ENCODE assay signal across 1 cellular context in the genomic region with DNA sequence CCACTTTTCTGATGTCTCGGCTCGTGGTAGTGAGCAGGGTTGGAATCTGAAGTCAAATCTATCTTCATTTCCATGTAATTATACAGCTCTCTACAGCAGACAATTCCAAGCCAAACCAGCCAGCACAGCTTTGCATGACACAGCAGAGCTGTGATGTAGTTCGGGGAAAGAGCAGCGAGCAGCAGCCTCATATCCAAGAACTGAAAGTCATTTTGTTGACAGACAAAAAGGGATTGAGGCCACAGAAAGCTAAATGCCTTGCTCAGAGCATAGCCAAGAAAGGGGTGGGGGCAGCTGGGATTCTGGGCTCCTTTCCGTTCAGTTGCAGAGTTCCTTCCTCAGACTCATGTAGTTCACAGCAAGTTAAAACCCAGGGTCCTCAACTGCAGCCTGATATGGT.
TF ChIP-seq lines count a peak whose summit lies in the region.

No MANE protein-coding gene starts in this region.

TF ChIP-seq in GM23338, 12 proteins besides CTCF, POLR2A, EP300 and RAD21 (continued from another document):
- TF ChIP-seq, protein P1, sequence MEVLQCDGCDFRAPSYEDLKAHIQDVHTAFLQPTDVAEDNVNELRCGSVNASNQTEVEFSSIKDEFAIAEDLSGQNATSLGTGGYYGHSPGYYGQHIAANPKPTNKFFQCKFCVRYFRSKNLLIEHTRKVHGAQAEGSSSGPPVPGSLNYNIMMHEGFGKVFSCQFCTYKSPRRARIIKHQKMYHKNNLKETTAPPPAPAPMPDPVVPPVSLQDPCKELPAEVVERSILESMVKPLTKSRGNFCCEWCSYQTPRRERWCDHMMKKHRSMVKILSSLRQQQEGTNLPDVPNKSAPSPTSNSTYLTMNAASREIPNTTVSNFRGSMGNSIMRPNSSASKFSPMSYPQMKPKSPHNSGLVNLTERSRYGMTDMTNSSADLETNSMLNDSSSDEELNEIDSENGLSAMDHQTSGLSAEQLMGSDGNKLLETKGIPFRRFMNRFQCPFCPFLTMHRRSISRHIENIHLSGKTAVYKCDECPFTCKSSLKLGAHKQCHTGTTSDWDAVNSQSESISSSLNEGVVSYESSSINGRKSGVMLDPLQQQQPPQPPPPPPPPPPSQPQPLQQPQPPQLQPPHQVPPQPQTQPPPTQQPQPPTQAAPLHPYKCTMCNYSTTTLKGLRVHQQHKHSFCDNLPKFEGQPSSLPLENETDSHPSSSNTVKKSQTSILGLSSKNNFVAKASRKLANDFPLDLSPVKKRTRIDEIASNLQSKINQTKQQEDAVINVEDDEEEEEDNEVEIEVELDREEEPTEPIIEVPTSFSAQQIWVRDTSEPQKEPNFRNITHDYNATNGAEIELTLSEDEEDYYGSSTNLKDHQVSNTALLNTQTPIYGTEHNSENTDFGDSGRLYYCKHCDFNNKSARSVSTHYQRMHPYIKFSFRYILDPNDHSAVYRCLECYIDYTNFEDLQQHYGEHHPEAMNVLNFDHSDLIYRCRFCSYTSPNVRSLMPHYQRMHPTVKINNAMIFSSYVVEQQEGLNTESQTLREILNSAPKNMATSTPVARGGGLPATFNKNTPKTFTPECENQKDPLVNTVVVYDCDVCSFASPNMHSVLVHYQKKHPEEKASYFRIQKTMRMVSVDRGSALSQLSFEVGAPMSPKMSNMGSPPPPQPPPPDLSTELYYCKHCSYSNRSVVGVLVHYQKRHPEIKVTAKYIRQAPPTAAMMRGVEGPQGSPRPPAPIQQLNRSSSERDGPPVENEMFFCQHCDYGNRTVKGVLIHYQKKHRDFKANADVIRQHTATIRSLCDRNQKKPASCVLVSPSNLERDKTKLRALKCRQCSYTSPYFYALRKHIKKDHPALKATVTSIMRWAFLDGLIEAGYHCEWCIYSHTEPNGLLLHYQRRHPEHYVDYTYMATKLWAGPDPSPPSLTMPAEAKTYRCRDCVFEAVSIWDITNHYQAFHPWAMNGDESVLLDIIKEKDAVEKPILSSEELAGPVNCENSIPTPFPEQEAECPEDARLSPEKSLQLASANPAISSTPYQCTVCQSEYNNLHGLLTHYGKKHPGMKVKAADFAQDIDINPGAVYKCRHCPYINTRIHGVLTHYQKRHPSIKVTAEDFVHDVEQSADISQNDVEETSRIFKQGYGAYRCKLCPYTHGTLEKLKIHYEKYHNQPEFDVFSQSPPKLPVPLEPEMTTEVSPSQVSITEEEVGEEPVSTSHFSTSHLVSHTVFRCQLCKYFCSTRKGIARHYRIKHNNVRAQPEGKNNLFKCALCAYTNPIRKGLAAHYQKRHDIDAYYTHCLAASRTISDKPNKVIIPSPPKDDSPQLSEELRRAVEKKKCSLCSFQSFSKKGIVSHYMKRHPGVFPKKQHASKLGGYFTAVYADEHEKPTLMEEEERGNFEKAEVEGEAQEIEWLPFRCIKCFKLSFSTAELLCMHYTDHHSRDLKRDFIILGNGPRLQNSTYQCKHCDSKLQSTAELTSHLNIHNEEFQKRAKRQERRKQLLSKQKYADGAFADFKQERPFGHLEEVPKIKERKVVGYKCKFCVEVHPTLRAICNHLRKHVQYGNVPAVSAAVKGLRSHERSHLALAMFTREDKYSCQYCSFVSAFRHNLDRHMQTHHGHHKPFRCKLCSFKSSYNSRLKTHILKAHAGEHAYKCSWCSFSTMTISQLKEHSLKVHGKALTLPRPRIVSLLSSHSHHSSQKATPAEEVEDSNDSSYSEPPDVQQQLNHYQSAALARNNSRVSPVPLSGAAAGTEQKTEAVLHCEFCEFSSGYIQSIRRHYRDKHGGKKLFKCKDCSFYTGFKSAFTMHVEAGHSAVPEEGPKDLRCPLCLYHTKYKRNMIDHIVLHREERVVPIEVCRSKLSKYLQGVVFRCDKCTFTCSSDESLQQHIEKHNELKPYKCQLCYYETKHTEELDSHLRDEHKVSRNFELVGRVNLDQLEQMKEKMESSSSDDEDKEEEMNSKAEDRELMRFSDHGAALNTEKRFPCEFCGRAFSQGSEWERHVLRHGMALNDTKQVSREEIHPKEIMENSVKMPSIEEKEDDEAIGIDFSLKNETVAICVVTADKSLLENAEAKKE (CRISPR knock-in tag; IDR thresholded peaks at IDR 0.05), result no peak
- no peak for TF ChIP-seq CREB1 (CRISPR knock-in tag; IDR thresholded peaks at IDR 0.05; ENCODE audit: low read depth)
- TF ChIP-seq, protein P2, sequence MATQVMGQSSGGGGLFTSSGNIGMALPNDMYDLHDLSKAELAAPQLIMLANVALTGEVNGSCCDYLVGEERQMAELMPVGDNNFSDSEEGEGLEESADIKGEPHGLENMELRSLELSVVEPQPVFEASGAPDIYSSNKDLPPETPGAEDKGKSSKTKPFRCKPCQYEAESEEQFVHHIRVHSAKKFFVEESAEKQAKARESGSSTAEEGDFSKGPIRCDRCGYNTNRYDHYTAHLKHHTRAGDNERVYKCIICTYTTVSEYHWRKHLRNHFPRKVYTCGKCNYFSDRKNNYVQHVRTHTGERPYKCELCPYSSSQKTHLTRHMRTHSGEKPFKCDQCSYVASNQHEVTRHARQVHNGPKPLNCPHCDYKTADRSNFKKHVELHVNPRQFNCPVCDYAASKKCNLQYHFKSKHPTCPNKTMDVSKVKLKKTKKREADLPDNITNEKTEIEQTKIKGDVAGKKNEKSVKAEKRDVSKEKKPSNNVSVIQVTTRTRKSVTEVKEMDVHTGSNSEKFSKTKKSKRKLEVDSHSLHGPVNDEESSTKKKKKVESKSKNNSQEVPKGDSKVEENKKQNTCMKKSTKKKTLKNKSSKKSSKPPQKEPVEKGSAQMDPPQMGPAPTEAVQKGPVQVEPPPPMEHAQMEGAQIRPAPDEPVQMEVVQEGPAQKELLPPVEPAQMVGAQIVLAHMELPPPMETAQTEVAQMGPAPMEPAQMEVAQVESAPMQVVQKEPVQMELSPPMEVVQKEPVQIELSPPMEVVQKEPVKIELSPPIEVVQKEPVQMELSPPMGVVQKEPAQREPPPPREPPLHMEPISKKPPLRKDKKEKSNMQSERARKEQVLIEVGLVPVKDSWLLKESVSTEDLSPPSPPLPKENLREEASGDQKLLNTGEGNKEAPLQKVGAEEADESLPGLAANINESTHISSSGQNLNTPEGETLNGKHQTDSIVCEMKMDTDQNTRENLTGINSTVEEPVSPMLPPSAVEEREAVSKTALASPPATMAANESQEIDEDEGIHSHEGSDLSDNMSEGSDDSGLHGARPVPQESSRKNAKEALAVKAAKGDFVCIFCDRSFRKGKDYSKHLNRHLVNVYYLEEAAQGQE (IDR thresholded peaks at IDR 0.05; ENCODE audit: unreplicated experiment), result no peak
- TF ChIP-seq STAT1 (IDR thresholded peaks at IDR 0.05; ENCODE audit: unreplicated experiment), result no peak
- TF ChIP-seq EZH2phosphoT487 (IDR thresholded peaks at IDR 0.05; ENCODE audit: unreplicated experiment), result no peak
- no peak for TF ChIP-seq NANOG (IDR thresholded peaks at IDR 0.05; ENCODE audit: borderline replicate concordance)
- TF ChIP-seq ZNF114 (CRISPR knock-in tag; IDR thresholded peaks at IDR 0.05), result no peak
- TF ChIP-seq POLR2AphosphoS5 (IDR thresholded peaks at IDR 0.05; ENCODE audit: low read depth), result no peak
- no peak for TF ChIP-seq EZH2 (IDR thresholded peaks at IDR 0.05; ENCODE audit: low read depth, unreplicated experiment)
